ENCODE assay signal across 8 cellular contexts in genomic region chr9:35114921-35115341, GRCh38. TPM values are rescaled to one million over a fixed set of nuclear protein-coding genes. Genes with fewer than 3 reads are reported as not detected.
DNase-seq lines count a peak whose midpoint lies in the region; ATAC-seq, FAIRE-seq and TF ChIP-seq lines count a peak whose summit lies in the region.

No MANE protein-coding gene starts in this region.

- no peaks in the 10 kb centered on the region for H3K9me3 ChIP-seq in A549

- POLR2A ChIA-PET in A549 (lab: Yijun Ruan, JAX): interaction anchor here (1.3 to 1.8 kb wide), 11 partner anchors 12 to 489 kb away, joined by 3 to 19 read pairs (median 7); partner anchors contain the start of genes FANCG, PIGO, RUSC2 and STOML2

- FAIRE-seq in A549 (lab: Jason Lieb, UNC) (no peak), GM18507 (lab: Jason Lieb, UNC) (peak; percentile 79)

- ATAC-seq in A549: 0 out of 6 replicates have a peak, but pooled peaks of 1 of the 2 experiments have one; percentile 12
- no peak for ATAC-seq in HG02588 (IDR thresholded peaks at IDR 0.05; ENCODE audit: unreplicated experiment)

- no peak for TF ChIP-seq POLR2A in A549 (IDR thresholded peaks at IDR 0.05; ENCODE audit: low read length)

- H3K27ac ChIP-seq in A549 (peak overlapping the region; percentile 71 to 86), layer of hippocampus (ENCODE audit: low read depth, low read length) (peak overlapping the region; percentile 76)

- H3K27me3 ChIP-seq in layer of hippocampus (ENCODE audit: control insufficient read depth, insufficient read depth, low read length): no peaks in the 10 kb centered on the region

- peak overlapping the region; percentile 92 for H3K4me2 ChIP-seq in A549

- in situ Hi-C loops in SK-MEL-5 (cut with HindIII; ENCODE audit: low pct_unique_long_range_greater_than_20kb, low sequenced_read_pairs): no loop called here

- no peak for TF ChIP-seq CTCF in A549 (IDR thresholded peaks at IDR 0.05)

- H3K4me3 ChIP-seq in A549: peak overlapping the region; percentile 48

- no peak for TF ChIP-seq EP300 in A549 (IDR thresholded peaks at IDR 0.05)

- CTCF ChIA-PET in A549 (lab: Yijun Ruan, JAX): interaction anchor here (1.3 to 15.8 kb wide), 11 partner anchors 9 to 532 kb away, joined by 3 to 129 read pairs (median 6); partner anchors contain the start of gene PIGO

- DNase-seq in A549 (ENCODE audit: low read depth in 1 of 2, low spot score in 1 of 2) (peak in 1 of 2 experiments; percentile 38), GM18507 (ENCODE audit: extremely low spot score, insufficient read length, low read depth) (no peak), SK-MEL-5 (ENCODE audit: low read depth, low spot score) (peak; percentile 65), cerebellar cortex (ENCODE audit: low spot score) (peak; percentile 46), HuH-7 (ENCODE audit: low spot score) (no peak)
- DNase-seq in stimulated activated naive CD4-positive, alpha-beta T cell treated with Interleukin-2 at 50 U/mL for 16 hours (lab: John Stamatoyannopoulos, UW): peak; percentile 29

- peaks cover 41% of the 10 kb centered on the region for H3K4me1 ChIP-seq in A549

- WGBS in A549 (ENCODE audit: missing lambda C conversion rate): 9% methylated on average over 4 of the region's 6 CpGs

- TF ChIP-seq RAD21 in A549 (conservative IDR thresholded peaks at IDR 0.05 in 1 of 2, IDR thresholded peaks at IDR 0.05 in 1 of 2): no peak

TF ChIP-seq in A549, 52 proteins besides CTCF, POLR2A, EP300 and RAD21:
- no peak for TF ChIP-seq KDM1A (IDR thresholded peaks at IDR 0.05; ENCODE audit: low read depth)
- no peak for TF ChIP-seq NPAS2 (CRISPR knock-in tag; IDR thresholded peaks at IDR 0.05; ENCODE audit: borderline replicate concordance)
- no peak for TF ChIP-seq RARB (CRISPR knock-in tag; IDR thresholded peaks at IDR 0.05)
- TF ChIP-seq SMC3 (IDR thresholded peaks at IDR 0.05): no peak
- TF ChIP-seq RFX5 (IDR thresholded peaks at IDR 0.05): no peak
- TF ChIP-seq EHF (CRISPR knock-in tag; IDR thresholded peaks at IDR 0.05): no peak
- TF ChIP-seq, protein P1, sequence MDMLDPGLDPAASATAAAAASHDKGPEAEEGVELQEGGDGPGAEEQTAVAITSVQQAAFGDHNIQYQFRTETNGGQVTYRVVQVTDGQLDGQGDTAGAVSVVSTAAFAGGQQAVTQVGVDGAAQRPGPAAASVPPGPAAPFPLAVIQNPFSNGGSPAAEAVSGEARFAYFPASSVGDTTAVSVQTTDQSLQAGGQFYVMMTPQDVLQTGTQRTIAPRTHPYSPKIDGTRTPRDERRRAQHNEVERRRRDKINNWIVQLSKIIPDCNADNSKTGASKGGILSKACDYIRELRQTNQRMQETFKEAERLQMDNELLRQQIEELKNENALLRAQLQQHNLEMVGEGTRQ (IDR thresholded peaks at IDR 0.05): no peak
- no peak for TF ChIP-seq ZNF302 (CRISPR knock-in tag; IDR thresholded peaks at IDR 0.05)
- no peak for TF ChIP-seq ESRRA (IDR thresholded peaks at IDR 0.05; ENCODE audit: borderline replicate concordance, low read length)
- TF ChIP-seq JUNB (IDR thresholded peaks at IDR 0.05): no peak
- no peak for TF ChIP-seq TP53 (CRISPR knock-in tag; IDR thresholded peaks at IDR 0.05)
- TF ChIP-seq EHMT2 (IDR thresholded peaks at IDR 0.05; ENCODE audit: low read depth): no peak
- TF ChIP-seq HOXA7 (CRISPR knock-in tag; IDR thresholded peaks at IDR 0.05): no peak

RNA-seq across cellular contexts. Expression of gene ATOSB, which starts 0.7 kb away (rescaled TPM):
- polyA plus RNA-seq in A549 (2011; rRNA removed): 11.8 and 14.3 TPM in 2 replicates
- 7.0 and 8.3 TPM in 2 replicates for polyA plus RNA-seq in A549 (2012; cell fraction: cytosol; rRNA removed)
- polyA plus RNA-seq in A549 (2012; cell fraction: nucleus; rRNA removed): 14.1 TPM in 2 replicates
- 10.8 to 14.0 TPM (median 11.6 TPM) in 3 replicates for polyA plus RNA-seq in A549 (2017; fragmentation: RNase III; extraction: RNeasy Plus Mini Kit Qiagen cat#74134 plus additional on column Dnase treatment)
- polyA minus RNA-seq in A549 (2011; rRNA and poly(A)+ RNA removed): 11.0 and 15.0 TPM in 2 replicates
- 18.3 and 22.1 TPM in 2 replicates for total RNA-seq in SK-MEL-5 (2014; rRNA removed; shearing (Covaris generic))
- polyA plus RNA-seq in SK-MEL-5 (2015; cell fraction: cytosol; rRNA removed): 25.1 and 26.6 TPM in 2 replicates
- 25.7 and 32.0 TPM in 2 replicates for polyA plus RNA-seq in SK-MEL-5 (2015; cell fraction: nucleus; rRNA removed)

RNA-seq across cellular contexts. Expression of gene STOML2, which starts 12.0 kb away (rescaled TPM):
- polyA plus RNA-seq in A549 (2011; rRNA removed) (196 and 230 TPM in 2 replicates), A549 (2017; fragmentation: RNase III; extraction: RNeasy Plus Mini Kit Qiagen cat#74134 plus additional on column Dnase treatment) (180 to 191 TPM (median 189 TPM) in 3 replicates)
- 405 and 412 TPM in 2 replicates for polyA plus RNA-seq in A549 (2012; cell fraction: cytosol; rRNA removed)
- 220 and 284 TPM in 2 replicates for polyA plus RNA-seq in A549 (2012; cell fraction: nucleus; rRNA removed)
- polyA minus RNA-seq in A549 (2011; rRNA and poly(A)+ RNA removed): 151 and 160 TPM in 2 replicates
- total RNA-seq in SK-MEL-5 (2014; rRNA removed; shearing (Covaris generic)): 123 and 140 TPM in 2 replicates
- 160 and 165 TPM in 2 replicates for polyA plus RNA-seq in SK-MEL-5 (2015; cell fraction: cytosol; rRNA removed)
- polyA plus RNA-seq in SK-MEL-5 (2015; cell fraction: nucleus; rRNA removed): 138 and 192 TPM in 2 replicates

RNA-seq across cellular contexts. Expression of gene PIGO, which starts 18.5 kb away (rescaled TPM):
- polyA plus RNA-seq in A549 (2011; rRNA removed): 50.4 and 60.0 TPM in 2 replicates
- 33.9 and 43.3 TPM in 2 replicates for polyA plus RNA-seq in A549 (2012; cell fraction: cytosol; rRNA removed)
- polyA plus RNA-seq in A549 (2012; cell fraction: nucleus; rRNA removed): 92.6 and 98.6 TPM in 2 replicates
- 39.6 to 47.0 TPM (median 45.3 TPM) in 3 replicates for polyA plus RNA-seq in A549 (2017; fragmentation: RNase III; extraction: RNeasy Plus Mini Kit Qiagen cat#74134 plus additional on column Dnase treatment)
- 67.2 and 75.7 TPM in 2 replicates for polyA minus RNA-seq in A549 (2011; rRNA and poly(A)+ RNA removed)
- 16.9 and 23.2 TPM in 2 replicates for total RNA-seq in SK-MEL-5 (2014; rRNA removed; shearing (Covaris generic))
- 26.8 and 32.3 TPM in 2 replicates for polyA plus RNA-seq in SK-MEL-5 (2015; cell fraction: cytosol; rRNA removed)
- polyA plus RNA-seq in SK-MEL-5 (2015; cell fraction: nucleus; rRNA removed): 35.9 and 37.3 TPM in 2 replicates

RNA-seq across cellular contexts. Expression of gene FANCG, which starts 35.2 kb away (rescaled TPM):
- polyA plus RNA-seq in A549 (2011; rRNA removed): 34.9 and 39.7 TPM in 2 replicates
- 42.2 and 47.5 TPM in 2 replicates for polyA plus RNA-seq in A549 (2012; cell fraction: cytosol; rRNA removed)
- polyA plus RNA-seq in A549 (2012; cell fraction: nucleus; rRNA removed): 132 and 165 TPM in 2 replicates
- polyA plus RNA-seq in A549 (2017; fragmentation: RNase III; extraction: RNeasy Plus Mini Kit Qiagen cat#74134 plus additional on column Dnase treatment): 50.3 to 53.5 TPM (median 53.5 TPM) in 3 replicates
- polyA minus RNA-seq in A549 (2011; rRNA and poly(A)+ RNA removed): 37.3 and 38.6 TPM in 2 replicates
- 14.9 and 18.9 TPM in 2 replicates for total RNA-seq in SK-MEL-5 (2014; rRNA removed; shearing (Covaris generic))
- 18.5 and 22.3 TPM in 2 replicates for polyA plus RNA-seq in SK-MEL-5 (2015; cell fraction: cytosol; rRNA removed)
- polyA plus RNA-seq in SK-MEL-5 (2015; cell fraction: nucleus; rRNA removed): 73.3 and 112 TPM in 2 replicates

RNA-seq across cellular contexts. Expression of gene VCP, which starts 42.5 kb away (rescaled TPM):
- polyA plus RNA-seq in A549 (2011; rRNA removed) (428 and 543 TPM in 2 replicates), A549 (2017; fragmentation: RNase III; extraction: RNeasy Plus Mini Kit Qiagen cat#74134 plus additional on column Dnase treatment) (376 to 390 TPM (median 380 TPM) in 3 replicates)
- 274 and 325 TPM in 2 replicates for polyA plus RNA-seq in A549 (2012; cell fraction: cytosol; rRNA removed)
- polyA plus RNA-seq in A549 (2012; cell fraction: nucleus; rRNA removed): 613 and 632 TPM in 2 replicates
- polyA minus RNA-seq in A549 (2011; rRNA and poly(A)+ RNA removed): 597 and 682 TPM in 2 replicates
- total RNA-seq in SK-MEL-5 (2014; rRNA removed; shearing (Covaris generic)): 203 and 217 TPM in 2 replicates
- polyA plus RNA-seq in SK-MEL-5 (2015; cell fraction: cytosol; rRNA removed): 125 and 163 TPM in 2 replicates
- 133 and 151 TPM in 2 replicates for polyA plus RNA-seq in SK-MEL-5 (2015; cell fraction: nucleus; rRNA removed)

Comparison
In these comparisons a context has a peak if more than half of its experiments do, and no peak if none do; other contexts are left out.
1. DNase-seq: peak in SK-MEL-5 (single experiment), cerebellar cortex (single experiment) and stimulated activated naive CD4-positive, alpha-beta T cell treated with Interleukin-2 at 50 U/mL for 16 hours (single experiment); none in GM18507 (single experiment) and HuH-7 (single experiment).